Comparison of ENCODE assay signal across 17 cellular contexts in genomic region chr3:151146731-151147091, GRCh38. TPM values are rescaled to one million over a fixed set of nuclear protein-coding genes. Genes with fewer than 3 reads are reported as not detected.
DNase-seq lines count a peak whose midpoint lies in the region; ATAC-seq, FAIRE-seq and TF ChIP-seq lines count a peak whose summit lies in the region.
"Had no signal": no experiment of that assay in that cellular context is flagged by ENCODE, and none has a peak within 500 bp of the region (broad histone marks: within the 10 kb centered on the region; RNA-seq: fewer than 3 reads in every experiment).

No MANE protein-coding gene starts in this region.

- no peaks in the 10 kb centered on the region for H3K27me3 ChIP-seq in BE2C
- H3K27me3 ChIP-seq in adipocyte (replicated peaks; ENCODE audit: control insufficient read depth, insufficient read depth, low read length) = peaks cover 17% of the 10 kb centered on the region
- H3K27me3 ChIP-seq in esophagus squamous epithelium = peaks cover 0 to 11% (median 0%) of the 10 kb centered on the region in 4 donors
- H3K27me3 ChIP-seq: breast epithelium, uterus had no signal

- peak overlapping the region; percentile 54 for H3K4me3 Mint-ChIP-seq in natural killer cell
- H3K4me3 Mint-ChIP-seq: activated CD4-positive, alpha-beta T cell treated with anti-CD3 and anti-CD28 coated beads, Interleukin-2, amount 10 ng/mL, durations not matched to agents 24 days and 14 days; activated naive CD8-positive, alpha-beta T cell treated with anti-CD3 and anti-CD28 coated beads, Interleukin-2, amount 50 U/mL, for 24 hours; CD14-positive monocyte; T-cell had no signal

- intact Hi-C loops in natural killer cell (cut with micrococcal nuclease) (loop anchor here (2.0 to 5.0 kb wide), 2 partner anchors 219 to 426 kb away; no protein-coding TSS in a partner anchor), esophagus squamous epithelium (cut with DNase I) (loop anchor here (5.0 kb wide), 1 partner anchor 424 kb away; no protein-coding TSS in a partner anchor)

- peaks cover 0 to 5% of the 10 kb centered on the region in 2 donors for H3K27me3 Mint-ChIP-seq in natural killer cell (ENCODE audit: low read depth in 2 of 2)

- no peaks in the 10 kb centered on the region for H3K36me3 Mint-ChIP-seq in natural killer cell
- H3K36me3 Mint-ChIP-seq: CD14-positive monocyte, T-cell had no signal

- no peaks in the 10 kb centered on the region for H3K9me3 Mint-ChIP-seq in natural killer cell
- H3K9me3 Mint-ChIP-seq: activated CD4-positive, alpha-beta T cell treated with anti-CD3 and anti-CD28 coated beads, Interleukin-2, amount 10 ng/mL, durations not matched to agents 24 days and 14 days; activated naive CD8-positive, alpha-beta T cell treated with anti-CD3 and anti-CD28 coated beads, Interleukin-2, amount 50 U/mL, for 24 hours; CD14-positive monocyte; T-cell had no signal

- no peak overlapping the region for H3K9ac ChIP-seq in adipocyte (ENCODE audit: low read length)

- no peaks in the 10 kb centered on the region for H3K4me1 Mint-ChIP-seq in natural killer cell
- H3K4me1 Mint-ChIP-seq: activated CD4-positive, alpha-beta T cell treated with anti-CD3 and anti-CD28 coated beads, Interleukin-2, amount 10 ng/mL, durations not matched to agents 24 days and 14 days; activated naive CD8-positive, alpha-beta T cell treated with anti-CD3 and anti-CD28 coated beads, Interleukin-2, amount 50 U/mL, for 24 hours; CD14-positive monocyte had no signal

- WGBS in esophagus squamous epithelium, 2 donors = 32 to 56% methylated on average over 1 of the region's 1 CpG

- peaks cover 8% of the 10 kb centered on the region for H3K4me1 ChIP-seq in BE2C
- peaks cover 17% of the 10 kb centered on the region for H3K4me1 ChIP-seq in adipocyte (ENCODE audit: control insufficient read depth, insufficient read depth, low read length)
- peaks cover 0 to 15% (median 11%) of the 10 kb centered on the region in 3 donors for H3K4me1 ChIP-seq in esophagus squamous epithelium
- H3K4me1 ChIP-seq: breast epithelium had no signal

- H3K27ac Mint-ChIP-seq in natural killer cell = peak overlapping the region in 1 of 2 donors; percentile 60
- H3K27ac Mint-ChIP-seq: activated CD4-positive, alpha-beta T cell treated with anti-CD3 and anti-CD28 coated beads, Interleukin-2, amount 10 ng/mL, durations not matched to agents 24 days and 14 days; activated naive CD8-positive, alpha-beta T cell treated with anti-CD3 and anti-CD28 coated beads, Interleukin-2, amount 50 U/mL, for 24 hours; T-cell had no signal

- TF ChIP-seq CTCF in BE2C (IDR thresholded peaks at IDR 0.05; ENCODE audit: low read depth, low read length) (no peak), natural killer cell (IDR thresholded peaks at IDR 0.05) (no peak), esophagus squamous epithelium (IDR thresholded peaks at IDR 0.05) (no peak)

- DNase-seq in BE2C (peak; percentile 62), adipocyte (ENCODE audit: low read depth) (no peak), natural killer cell (no peak), GM19239 (ENCODE audit: insufficient read length, low spot score) (no peak), esophagus squamous epithelium (lab: John Stamatoyannopoulos, UW) (no peak)

- no peaks in the 10 kb centered on the region for H3K9me3 ChIP-seq in BE2C
- no peaks in the 10 kb centered on the region for H3K9me3 ChIP-seq in adipocyte (ENCODE audit: control insufficient read depth, low read length)
- H3K9me3 ChIP-seq in esophagus squamous epithelium = no peaks in the 10 kb centered on the region
- H3K9me3 ChIP-seq: breast epithelium, uterus had no signal

- H3K4me3 ChIP-seq in BE2C (ENCODE audit: low read depth, low read length) = peak overlapping the region; percentile 39
- peak overlapping the region; percentile 57 for H3K4me3 ChIP-seq in adipocyte (ENCODE audit: low read length)
- no peak overlapping the region for H3K4me3 ChIP-seq in esophagus squamous epithelium
- H3K4me3 ChIP-seq: uterus had no signal

- H3K36me3 ChIP-seq in BE2C = no peaks in the 10 kb centered on the region
- H3K36me3 ChIP-seq in adipocyte (ENCODE audit: control insufficient read depth, insufficient read depth, low read length, severe bottlenecking) = no peaks in the 10 kb centered on the region
- H3K36me3 ChIP-seq in esophagus squamous epithelium = no peaks in the 10 kb centered on the region
- H3K36me3 ChIP-seq: breast epithelium, uterus had no signal

- H3K27ac ChIP-seq in esophagus squamous epithelium = no peak overlapping the region
- H3K27ac ChIP-seq: uterus had no signal

- no peak for FAIRE-seq in GM19239 (lab: Jason Lieb, UNC)

- ATAC-seq in HG03064 (IDR thresholded peaks at IDR 0.05; ENCODE audit: low read depth, unreplicated experiment) = peak; percentile 12
- no peak for ATAC-seq in natural killer cell
- no peak for ATAC-seq in HG03571 (IDR thresholded peaks at IDR 0.05; ENCODE audit: unreplicated experiment)
- ATAC-seq in GM18861 (IDR thresholded peaks at IDR 0.05; ENCODE audit: unreplicated experiment) = no peak

- no peak for TF ChIP-seq POLR2A in esophagus squamous epithelium (IDR thresholded peaks at IDR 0.05)

RNA-seq across cellular contexts. Expression of gene GPR171, which starts 56.3 kb away (rescaled TPM):
- not detected for polyA plus RNA-seq in BE2C (2012; ENCODE audit: insufficient read depth, insufficient read length, low read depth)
- 1 to 10 TPM; 3.4 to 9.0 (median 8.2) TPM for total RNA-seq in natural killer cell
- total RNA-seq in esophagus squamous epithelium = 1 to 10 TPM in 3 of 4 donors, under 1 TPM in 1; 0.59 to 2.7 (median 2.1) TPM
- total RNA-seq: H4, HT1080, lung microvascular endothelial cell had no signal

Comparison
In these comparisons a context has a peak if more than half of its experiments do, and no peak if none do; other contexts are left out.
1. H3K4me3 ChIP-seq: peak in BE2C (single experiment) and adipocyte (single experiment); none in esophagus squamous epithelium (0 of 4).